Comparison of ENCODE assay signal across 2 cellular contexts in the genomic region with DNA sequence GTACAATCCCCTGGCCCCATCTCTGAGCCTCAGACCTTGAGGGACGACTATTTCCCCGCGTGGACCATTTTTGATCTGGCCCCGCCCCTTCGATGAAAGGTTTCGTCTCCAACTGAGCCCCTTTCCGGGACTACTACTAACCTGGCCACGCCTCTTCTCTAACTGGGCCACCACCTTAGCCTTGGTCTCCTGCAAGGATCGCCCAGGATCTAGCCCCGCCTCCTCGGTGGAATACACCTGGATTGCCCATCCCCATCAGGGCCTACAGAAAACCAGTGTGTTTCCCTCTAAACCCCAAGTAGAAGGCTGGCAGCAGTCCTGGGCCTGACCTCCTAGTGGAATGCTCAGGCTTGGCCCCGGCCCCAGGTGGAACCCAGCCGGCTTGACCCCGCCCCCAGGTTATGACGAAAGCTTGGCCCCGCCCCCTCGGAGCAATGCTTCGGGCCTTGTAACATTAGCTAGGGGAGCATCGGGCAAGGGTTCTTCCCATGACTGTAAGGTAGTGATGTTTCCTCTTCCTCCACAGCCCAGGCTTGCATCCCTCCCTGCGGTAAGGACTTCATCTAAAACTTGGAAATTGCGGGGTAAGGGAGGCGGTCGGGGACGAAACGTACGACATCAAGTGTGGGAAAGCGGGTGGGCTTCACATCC.
TF ChIP-seq lines count a peak whose summit lies in the region.

No MANE protein-coding gene starts in this region.

TF ChIP-seq in HCT116, 20 proteins besides CTCF, POLR2A, EP300 and RAD21:
- TF ChIP-seq ZNF274 (IDR thresholded peaks at IDR 0.05; ENCODE audit: low read depth, low read length): no peak
- TF ChIP-seq TCF7L2 (IDR thresholded peaks at IDR 0.05; ENCODE audit: borderline replicate concordance, extremely low read depth, insufficient read depth, insufficient read length): no peak
- no peak for TF ChIP-seq POLR2AphosphoS5 (IDR thresholded peaks at IDR 0.05; ENCODE audit: low read depth, low read length)
- no peak for TF ChIP-seq ZFX (IDR thresholded peaks at IDR 0.05)
- TF ChIP-seq, protein P1, sequence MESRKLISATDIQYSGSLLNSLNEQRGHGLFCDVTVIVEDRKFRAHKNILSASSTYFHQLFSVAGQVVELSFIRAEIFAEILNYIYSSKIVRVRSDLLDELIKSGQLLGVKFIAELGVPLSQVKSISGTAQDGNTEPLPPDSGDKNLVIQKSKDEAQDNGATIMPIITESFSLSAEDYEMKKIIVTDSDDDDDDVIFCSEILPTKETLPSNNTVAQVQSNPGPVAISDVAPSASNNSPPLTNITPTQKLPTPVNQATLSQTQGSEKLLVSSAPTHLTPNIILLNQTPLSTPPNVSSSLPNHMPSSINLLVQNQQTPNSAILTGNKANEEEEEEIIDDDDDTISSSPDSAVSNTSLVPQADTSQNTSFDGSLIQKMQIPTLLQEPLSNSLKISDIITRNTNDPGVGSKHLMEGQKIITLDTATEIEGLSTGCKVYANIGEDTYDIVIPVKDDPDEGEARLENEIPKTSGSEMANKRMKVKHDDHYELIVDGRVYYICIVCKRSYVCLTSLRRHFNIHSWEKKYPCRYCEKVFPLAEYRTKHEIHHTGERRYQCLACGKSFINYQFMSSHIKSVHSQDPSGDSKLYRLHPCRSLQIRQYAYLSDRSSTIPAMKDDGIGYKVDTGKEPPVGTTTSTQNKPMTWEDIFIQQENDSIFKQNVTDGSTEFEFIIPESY (IDR thresholded peaks at IDR 0.05; ENCODE audit: extremely low read depth, insufficient replicate concordance, low read length): no peak
- no peak for TF ChIP-seq FOSL1 (IDR thresholded peaks at IDR 0.05; ENCODE audit: low read depth)
- TF ChIP-seq JUND (IDR thresholded peaks at IDR 0.05): no peak
- no peak for TF ChIP-seq CEBPB (IDR thresholded peaks at IDR 0.05; ENCODE audit: low read depth)
- no peak for TF ChIP-seq CBX3 (IDR thresholded peaks at IDR 0.05; ENCODE audit: low read depth)
- no peak for TF ChIP-seq EZH2phosphoT487 (IDR thresholded peaks at IDR 0.05; ENCODE audit: borderline replicate concordance)

TF ChIP-seq in endothelial cell of umbilical vein, 7 proteins besides CTCF, POLR2A, EP300 and RAD21:
- no peak for TF ChIP-seq GATA2 (IDR thresholded peaks at IDR 0.05; ENCODE audit: insufficient read depth, insufficient read length, low read depth, low read length)
- TF ChIP-seq POLR2AphosphoS5 (IDR thresholded peaks at IDR 0.05; ENCODE audit: insufficient read depth, low read depth, low read length): no peak
- TF ChIP-seq FOS (IDR thresholded peaks at IDR 0.05; ENCODE audit: borderline replicate concordance, insufficient read depth, low read length): no peak
- TF ChIP-seq JUN (IDR thresholded peaks at IDR 0.05; ENCODE audit: borderline replicate concordance, insufficient read depth, insufficient read length, low read depth): no peak
- no peak for TF ChIP-seq EZH2 (IDR thresholded peaks at IDR 0.05; ENCODE audit: borderline replicate concordance, low read depth, low read length, severe bottlenecking)
- TF ChIP-seq MAX (IDR thresholded peaks at IDR 0.05; ENCODE audit: insufficient read depth, insufficient read length): no peak
- no peak for TF ChIP-seq MYC (IDR thresholded peaks at IDR 0.05; ENCODE audit: low read depth, low read length)
